In genomic region chr12:14984036-14984435, GRCh38 we compare ENCODE assay signal across 32 cellular contexts. TPM values are rescaled to one million over a fixed set of nuclear protein-coding genes. Genes with fewer than 3 reads are reported as not detected.
"Had no signal": no experiment of that assay in that cellular context is flagged by ENCODE, and none has a peak within 500 bp of the region (broad histone marks: within the 10 kb centered on the region; RNA-seq: fewer than 3 reads in every experiment).

No MANE protein-coding gene starts in this region.

- H3K9me3 ChIP-seq: adrenal gland, body of pancreas had no signal

- H3K27ac ChIP-seq: adrenal gland, body of pancreas, PC-9, SK-N-MC, WERI-Rb-1 had no signal

- H3K4me3 ChIP-seq: adrenal gland, body of pancreas, PC-9, SK-N-MC had no signal

- H3K36me3 ChIP-seq: adrenal gland had no signal

- FAIRE-seq: astrocyte, bronchial epithelial cell, RCC 7860 had no signal

- H3K4me1 ChIP-seq: adrenal gland, body of pancreas had no signal

- ATAC-seq: activated CD8-positive, alpha-beta T cell treated with anti-CD3 and anti-CD28 coated beads, Interleukin-2, amount 10 ng/mL, durations not matched to agents 7 days and 5 days; activated naive CD4-positive, alpha-beta T cell treated with anti-CD3 and anti-CD28 coated beads, Interleukin-2, amount 50 U/mL, for 72 hours; body of pancreas had no signal

- DNase-seq: activated CD4-positive, alpha-beta T cell treated with anti-CD3 and anti-CD28 coated beads, Interleukin-2, amount 10 ng/mL, durations not matched to agents 7 days and 5 days; activated CD4-positive, alpha-beta T cell treated with anti-CD3 and anti-CD28 coated beads, Interleukin-2, amount 50 U/mL, for 48 hours; activated CD4-positive, CD25-positive, alpha-beta regulatory T cell; activated CD8-positive, alpha-beta T cell treated with anti-CD3 and anti-CD28 coated beads, Interleukin-2, amount 10 ng/mL, durations not matched to agents 7 days and 5 days; activated gamma-delta T cell treated with Interleukin-2 at 50 U/mL for 16 hours; activated naive CD4-positive, alpha-beta T cell treated with anti-CD3 and anti-CD28 coated beads for 36 hours; activated T-cell treated with anti-CD3 and anti-CD28 coated beads, Interleukin-2, amount 50 U/mL, for 24 hours; adrenal gland; body of pancreas; caudate nucleus; cerebellar nuclear complex; Kasumi-1; MM.1S; NCI-H1092; NCI-H1436 treated with DMSO at 0.1 percent for 48 hours; NCI-H1694 treated with DMSO at 0.1 percent for 48 hours; NCI-H2029; NCI-H345; NCI-H524 treated with DMSO at 0.1 percent for 48 hours; PC-9; Right ventricle myocardium superior; T1000; WERI-Rb-1 had no signal

- H3K27me3 ChIP-seq: adrenal gland, body of pancreas had no signal

RNA-seq across cellular contexts. Expression of gene PDE6H, which starts 11.2 kb away (rescaled TPM):
- total RNA-seq: activated CD4-positive, alpha-beta T cell treated with anti-CD3 and anti-CD28 coated beads, Interleukin-2, amount 10 ng/mL, durations not matched to agents 7 days and 5 days; activated naive CD4-positive, alpha-beta T cell treated with anti-CD3 and anti-CD28 coated beads for 36 hours; activated naive CD4-positive, alpha-beta T cell treated with anti-CD3 and anti-CD28 coated beads, Interleukin-2, amount 50 U/mL, for 72 hours; activated T-helper 2 cell treated with anti-CD3 and anti-CD28 coated beads, Interferon-gamma antibody, Interleukin-2, Interleukin-4, amounts not matched to agents 10 μg/mL and 5 μg/mL and 100 μg/mL, durations not matched to agents 14 hours and 24 hours and 36 hours; astrocyte; body of pancreas; bronchial epithelial cell; NCI-H460; PC-9; Right ventricle myocardium superior; T-helper 1 cell treated with Interleukin-12 subunit alpha and Interleukin-12 subunit beta and Interleukin-4 antibody, amounts not matched to agents 30 ng/mL and 1 ng/mL, for 36 hours; T-helper 2 cell treated with Interferon-gamma antibody and Interleukin-4, amounts not matched to agents 100 ng/mL and 5 ng/mL, for 36 hours had no signal

RNA-seq across cellular contexts. Expression of gene ARHGDIB, which starts 22.6 kb away (rescaled TPM):
- total RNA-seq: NCI-H460 had no signal

RNA-seq across cellular contexts. Expression of gene ERP27, which starts 45.7 kb away (rescaled TPM):
- total RNA-seq: bronchial epithelial cell, NCI-H460 had no signal
